Comparison of ENCODE assay signal across 8 cellular contexts in the genomic region with DNA sequence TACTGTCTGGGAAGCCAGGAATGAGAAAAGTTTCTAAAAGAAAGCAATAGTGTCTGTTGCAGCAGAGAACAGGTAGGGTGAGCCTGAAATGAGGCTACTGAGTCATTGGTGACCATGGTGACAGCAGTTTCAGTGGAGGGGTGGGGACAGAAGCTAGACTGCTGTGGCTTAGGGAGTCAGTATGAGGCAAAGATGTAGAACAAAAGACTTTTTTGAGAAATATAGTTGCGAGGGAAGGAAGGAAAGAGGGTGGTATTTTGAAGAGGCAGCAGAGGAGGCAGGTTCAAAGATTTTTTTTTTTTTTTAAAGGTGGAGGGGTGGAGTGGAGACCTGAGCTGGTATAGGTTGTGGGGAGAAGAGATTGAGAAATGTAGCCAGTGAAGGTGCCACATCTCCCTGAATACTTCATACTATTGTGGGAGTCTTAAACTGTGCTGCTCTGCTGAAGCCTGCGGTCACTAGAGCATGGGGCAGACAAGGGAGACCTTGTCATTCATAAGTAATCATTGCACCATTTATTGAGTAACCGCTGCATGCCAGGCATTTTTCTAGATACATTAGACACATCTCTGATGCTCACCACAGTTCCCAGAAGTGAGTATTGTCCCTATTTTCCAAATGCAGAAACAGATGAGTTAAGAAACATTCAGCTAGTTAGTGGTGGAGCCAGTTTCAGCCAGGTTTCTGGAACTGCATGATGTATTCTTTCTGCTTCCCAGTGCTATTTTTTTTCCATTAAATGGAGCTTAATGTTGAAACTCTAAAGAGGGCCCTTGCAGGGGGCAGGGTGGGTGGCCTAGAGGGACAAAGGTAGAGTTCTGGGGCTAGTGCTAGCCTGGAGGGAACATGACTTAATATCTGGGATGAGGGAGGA. TPM values are rescaled to one million over a fixed set of nuclear protein-coding genes. Genes with fewer than 3 reads are reported as not detected.
A peak's percentile ranks its signal among the peaks of the same experiment; 100 is the strongest.
DNase-seq lines count a peak whose midpoint lies in the region; ATAC-seq lines count a peak whose summit lies in the region.

No MANE protein-coding gene starts in this region.

- H3K27me3 Mint-ChIP-seq in T-cell (no peaks in the 10 kb centered on the region), memory B cell (no peaks in the 10 kb centered on the region)
- no peaks in the 10 kb centered on the region for H3K27me3 Mint-ChIP-seq in stimulated activated naive B cell treated with anti-CD40 and anti-IgM and Interleukin-4, amounts not matched to agents 10 μg/mL and 1 μg/mL and 100 μg/mL, for 72 hours

- H3K4me3 Mint-ChIP-seq in T-cell (peak overlapping the region; percentile 4 to 52 (median 41)), memory B cell (peak overlapping the region; percentile 11)
- H3K4me3 Mint-ChIP-seq in stimulated activated naive B cell treated with anti-CD40 and anti-IgM and Interleukin-4, amounts not matched to agents 10 μg/mL and 1 μg/mL and 100 μg/mL, for 72 hours, result peak overlapping the region in 1 of 2 donors; percentile 25

- H3K36me3 Mint-ChIP-seq in T-cell (peaks cover 4% of the 10 kb centered on the region), memory B cell (no peaks in the 10 kb centered on the region)
- H3K36me3 Mint-ChIP-seq in stimulated activated naive B cell treated with anti-CD40 and anti-IgM and Interleukin-4, amounts not matched to agents 10 μg/mL and 1 μg/mL and 100 μg/mL, for 72 hours, result peaks cover 0 to 2% of the 10 kb centered on the region in 2 donors

- H3K4me1 Mint-ChIP-seq in T-cell (peaks cover 80 to 90% (median 89%) of the 10 kb centered on the region in 3 donors), memory B cell (peaks cover 56% of the 10 kb centered on the region)
- H3K4me1 Mint-ChIP-seq in stimulated activated naive B cell treated with anti-CD40 and anti-IgM and Interleukin-4, amounts not matched to agents 10 μg/mL and 1 μg/mL and 100 μg/mL, for 72 hours, result peaks cover 55 to 75% of the 10 kb centered on the region in 2 donors

- H3K27ac Mint-ChIP-seq in T-cell (peak overlapping the region; percentile 88 to 89), memory B cell (peak overlapping the region; percentile 56)
- H3K27ac Mint-ChIP-seq in stimulated activated naive B cell treated with anti-CD40 and anti-IgM and Interleukin-4, amounts not matched to agents 10 μg/mL and 1 μg/mL and 100 μg/mL, for 72 hours, result peak overlapping the region; percentile 20

- H3K9me3 Mint-ChIP-seq in T-cell (no peaks in the 10 kb centered on the region), memory B cell (no peaks in the 10 kb centered on the region)
- no peaks in the 10 kb centered on the region for H3K9me3 Mint-ChIP-seq in stimulated activated naive B cell treated with anti-CD40 and anti-IgM and Interleukin-4, amounts not matched to agents 10 μg/mL and 1 μg/mL and 100 μg/mL, for 72 hours

- ATAC-seq in GM18858 (IDR thresholded peaks at IDR 0.05; ENCODE audit: unreplicated experiment), result peak; percentile 71
- ATAC-seq in HG03066 (IDR thresholded peaks at IDR 0.05; ENCODE audit: low read depth, unreplicated experiment), result peak; percentile 69
- ATAC-seq in T-cell (replicated peaks in 1 of 4), result peak; percentile 94 to 97 (median 95)
- ATAC-seq in memory B cell (ENCODE audit: low read depth), result peak; percentile 26
- ATAC-seq in stimulated activated naive B cell treated with anti-CD40 and anti-IgM and Interleukin-4, amounts not matched to agents 10 μg/mL and 1 μg/mL and 100 μg/mL, for 72 hours (replicated peaks), result peak; percentile 68 to 79

- CTCF ChIA-PET in T-cell (lab: Charles Lee), result interaction anchor here (0.8 to 1.3 kb wide), 6 partner anchors 9 to 168 kb away, joined by 3 to 8 read pairs (median 4); a partner anchor contains a TSS

- POLR2A ChIA-PET in T-cell (lab: Charles Lee), result interaction anchor here (0.6 to 1.0 kb wide), 4 partner anchors 36 to 100 kb away, joined by 3 to 7 read pairs (median 4); no protein-coding TSS in a partner anchor

- DNase-seq in T-cell (peak in 33 of 34 experiments; percentile 23 to 71 (median 49)), amniotic epithelial cell (ENCODE audit: low read depth) (peak; percentile 96), memory B cell (ENCODE audit: low spot score in 2 of 2) (no peak), DMS79 (lab: John Stamatoyannopoulos, UW) (no peak), NCI-H345 treated with DMSO at 0.1 percent for 48 hours (lab: John Stamatoyannopoulos, UW; ENCODE audit: unreplicated experiment) (no peak)
- no peak for DNase-seq in stimulated activated naive B cell treated with anti-CD40 and anti-IgM and Interleukin-4, amounts not matched to agents 10 μg/mL and 1 μg/mL and 100 μg/mL, for 72 hours

RNA-seq across cellular contexts. Expression of a gene that starts 49.9 kb away (rescaled TPM):
- 100 to 1,000 TPM in 2 of 5 donors, 10 to 100 TPM in 3; 87.6 to 139 (median 94.5) TPM for total RNA-seq in T-cell

Comparison
In these comparisons a context has a peak if more than half of its experiments do, and no peak if none do; other contexts are left out.
1. ATAC-seq: peak in every context shown above with its lines; median percentile 95 in T-cell; 74 in stimulated activated naive B cell treated with anti-CD40 and anti-IgM and Interleukin-4, amounts not matched to agents 10 μg/mL and 1 μg/mL and 100 μg/mL, for 72 hours; 71 in GM18858; 69 in HG03066; 26 in memory B cell.
2. DNase-seq: peak in T-cell (33 of 34) and amniotic epithelial cell (single experiment); none in memory B cell (0 of 2), stimulated activated naive B cell treated with anti-CD40 and anti-IgM and Interleukin-4, amounts not matched to agents 10 μg/mL and 1 μg/mL and 100 μg/mL, for 72 hours (single experiment), DMS79 (single experiment) and NCI-H345 treated with DMSO at 0.1 percent for 48 hours (single experiment).
3. H3K27ac Mint-ChIP-seq: peak in every context shown above with its lines; median percentile 88 in T-cell; 56 in memory B cell; 20 in stimulated activated naive B cell treated with anti-CD40 and anti-IgM and Interleukin-4, amounts not matched to agents 10 μg/mL and 1 μg/mL and 100 μg/mL, for 72 hours.